Comparison of ENCODE assay signal across 29 cellular contexts in the genomic region with DNA sequence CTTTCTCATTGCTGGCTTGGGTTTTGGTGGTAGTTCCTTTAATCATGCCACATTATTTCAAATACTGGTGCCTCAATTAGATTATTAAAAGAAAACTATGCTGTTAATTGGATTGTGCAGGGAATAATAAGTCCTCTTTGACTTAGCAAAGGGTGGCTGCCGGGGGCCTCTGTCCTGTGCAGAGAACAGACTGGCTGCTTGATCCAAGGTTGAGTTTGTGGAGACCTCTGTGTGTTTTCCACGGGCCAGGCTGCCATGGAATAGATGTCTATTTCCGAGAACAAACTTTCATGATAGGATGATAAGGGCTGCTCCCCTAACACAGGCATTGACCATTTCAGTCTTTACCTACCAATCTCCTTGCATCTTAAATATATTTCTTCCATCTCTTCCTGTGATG. TPM values are rescaled to one million over a fixed set of nuclear protein-coding genes. Genes with fewer than 3 reads are reported as not detected.
"Had no signal": no experiment of that assay in that cellular context is flagged by ENCODE, and none has a peak within 500 bp of the region (broad histone marks: within the 10 kb centered on the region; RNA-seq: fewer than 3 reads in every experiment).

No MANE protein-coding gene starts in this region.

- ATAC-seq: activated naive CD4-positive, alpha-beta T cell treated with anti-CD3 and anti-CD28 coated beads, Interleukin-2, amount 50 U/mL, for 72 hours; activated naive CD8-positive, alpha-beta T cell treated with anti-CD3 and anti-CD28 coated beads, Interleukin-2, amount 50 U/mL, for 24 hours; activated T-cell treated with anti-CD3 and anti-CD28 coated beads, Interleukin-2, amount 50 U/mL, for 4 hours; K562; T-cell had no signal

- H3K4me1 ChIP-seq: Peyer's patch had no signal

- H3K4me3 ChIP-seq: K562, Peyer's patch had no signal

- H3K27ac Mint-ChIP-seq: activated B cell treated with CpG ODN at 0.5 μM for 24 hours; activated CD4-positive, alpha-beta memory T cell treated with anti-CD3 and anti-CD28 coated beads for 36 hours; activated CD4-positive, alpha-beta T cell treated with anti-CD3 and anti-CD28 coated beads, Interleukin-2, amount 10 ng/mL, durations not matched to agents 7 days and 5 days; activated naive CD4-positive, alpha-beta T cell treated with anti-CD3 and anti-CD28 coated beads, Interleukin-2, amount 50 U/mL, for 72 hours; activated naive CD8-positive, alpha-beta T cell treated with anti-CD3 and anti-CD28 coated beads, Interleukin-2, amount 50 U/mL, for 24 hours; T-cell had no signal

- H3K9me3 Mint-ChIP-seq: activated CD4-positive, alpha-beta memory T cell treated with anti-CD3 and anti-CD28 coated beads for 36 hours; activated CD4-positive, alpha-beta T cell treated with anti-CD3 and anti-CD28 coated beads, Interleukin-2, amount 10 ng/mL, durations not matched to agents 7 days and 5 days; activated naive CD4-positive, alpha-beta T cell treated with anti-CD3 and anti-CD28 coated beads, Interleukin-2, amount 50 U/mL, for 72 hours; activated naive CD8-positive, alpha-beta T cell treated with anti-CD3 and anti-CD28 coated beads, Interleukin-2, amount 50 U/mL, for 24 hours; activated T-cell treated with anti-CD3 and anti-CD28 coated beads, Interleukin-2, amount 50 U/mL, for 4 hours; T-cell had no signal

- H3K9me3 ChIP-seq: Peyer's patch had no signal

- H3K27me3 ChIP-seq: Peyer's patch had no signal

- H3K4me1 Mint-ChIP-seq: activated CD4-positive, alpha-beta T cell treated with anti-CD3 and anti-CD28 coated beads, Interleukin-2, amount 10 ng/mL, durations not matched to agents 7 days and 5 days; T-cell had no signal

- H3K36me3 ChIP-seq: Peyer's patch had no signal

- H3K36me3 Mint-ChIP-seq: activated CD4-positive, alpha-beta memory T cell treated with anti-CD3 and anti-CD28 coated beads for 36 hours; activated naive CD4-positive, alpha-beta T cell treated with anti-CD3 and anti-CD28 coated beads, Interleukin-2, amount 50 U/mL, for 72 hours; T-cell had no signal

- H3K27ac ChIP-seq: Peyer's patch, RWPE1 had no signal

- DNase-seq: activated B cell treated with CpG ODN at 0.5 μM for 24 hours; activated CD4-positive, alpha-beta memory T cell treated with anti-CD3 and anti-CD28 coated beads for 36 hours; activated CD4-positive, alpha-beta T cell treated with anti-CD3 and anti-CD28 coated beads for 1 hour; activated CD4-positive, alpha-beta T cell treated with anti-CD3 and anti-CD28 coated beads, Interleukin-2, amount 10 ng/mL, durations not matched to agents 7 days and 5 days; activated CD8-positive, alpha-beta memory T cell treated with anti-CD3 and anti-CD28 coated beads for 24 hours; activated effector memory CD4-positive, alpha-beta T cell treated with anti-CD3 and anti-CD28 coated beads, Interleukin-2, amount 50 U/mL, for 16 hours; activated naive CD4-positive, alpha-beta T cell treated with Interleukin-2 at 50 U/mL for 16 hours; activated naive CD8-positive, alpha-beta T cell treated with anti-CD3 and anti-CD28 coated beads, Interleukin-2, amount 50 U/mL, for 24 hours; activated T-cell treated with anti-CD3 and anti-CD28 coated beads, Interleukin-2, amount 50 U/mL, for 4 hours; amniotic stem cell; caudate nucleus; Karpas-422; MM.1S; NCI-H1105; NCI-H1436; NCI-H1694 treated with DMSO at 0.1 percent for 48 hours; NCI-H2029 treated with DMSO at 0.1 percent for 48 hours; NCI-H345; NCI-H510A; NCI-H526 treated with DMSO at 0.1 percent for 48 hours; Peyer's patch; SHP77 treated with DMSO at 0.1 percent for 48 hours; T-cell; T-helper 2 cell; T1000 had no signal

- H3K4me3 Mint-ChIP-seq: activated B cell treated with CpG ODN at 0.5 μM for 24 hours; activated CD4-positive, alpha-beta memory T cell treated with anti-CD3 and anti-CD28 coated beads for 36 hours; activated CD4-positive, alpha-beta T cell treated with anti-CD3 and anti-CD28 coated beads, Interleukin-2, amount 10 ng/mL, durations not matched to agents 7 days and 5 days; activated naive CD8-positive, alpha-beta T cell treated with anti-CD3 and anti-CD28 coated beads, Interleukin-2, amount 50 U/mL, for 24 hours; activated T-cell treated with anti-CD3 and anti-CD28 coated beads, Interleukin-2, amount 50 U/mL, for 4 hours; T-cell had no signal

RNA-seq across cellular contexts. Expression of gene OTOS, which starts 30.4 kb away (rescaled TPM):
- total RNA-seq: activated B cell treated with CpG ODN at 0.5 μM for 24 hours; activated CD4-positive, alpha-beta memory T cell treated with anti-CD3 and anti-CD28 coated beads for 36 hours; activated CD4-positive, alpha-beta T cell treated with anti-CD3 and anti-CD28 coated beads, Interleukin-2, amount 10 ng/mL, durations not matched to agents 7 days and 5 days; activated naive CD4-positive, alpha-beta T cell treated with anti-CD3 and anti-CD28 coated beads, Interleukin-2, amount 50 U/mL, for 72 hours; activated T-cell treated with anti-CD3 and anti-CD28 coated beads, Interleukin-2, amount 50 U/mL, for 4 hours; K562; Peyer's patch; SK-MEL-5; T-cell had no signal
